34 cellular contexts compared by ENCODE assay signal in genomic region chr10:51289519-51289918, GRCh38.
"Had no signal": no experiment of that assay in that cellular context is flagged by ENCODE, and none has a peak within 500 bp of the region (broad histone marks: within the 10 kb centered on the region; RNA-seq: fewer than 3 reads in every experiment).

No MANE protein-coding gene starts in this region.

- H3K9me3 ChIP-seq: MG63 had no signal

- H3K36me3 ChIP-seq: MG63 had no signal

- H3K4me3 ChIP-seq: MG63 had no signal

- DNase-seq: Karpas-422, Kasumi-1, MG63, MM.1S, MV-4-11, NCI-H1048, NCI-H1092, NCI-H1092 treated with DMSO at 0.1 percent for 48 hours, NCI-H1105, NCI-H1105 treated with DMSO at 0.1 percent for 48 hours, NCI-H1417, NCI-H1417 treated with DMSO at 0.1 percent for 48 hours, NCI-H1436, NCI-H1436 treated with DMSO at 0.1 percent for 48 hours, NCI-H146, NCI-H1694, NCI-H1694 treated with DMSO at 0.1 percent for 48 hours, NCI-H187, NCI-H187 treated with DMSO at 0.1 percent for 48 hours, NCI-H1930, NCI-H2029, NCI-H2029 treated with DMSO at 0.1 percent for 48 hours, NCI-H2081, NCI-H2081 treated with DMSO at 0.1 percent for 48 hours, NCI-H2107, NCI-H2171, NCI-H2171 treated with DMSO at 0.1 percent for 48 hours, NCI-H2227 treated with DMSO at 0.1 percent for 48 hours, NCI-H226, NCI-H345, NCI-H446, NCI-H446 treated with DMSO at 0.1 percent for 48 hours, NCI-H510A, NCI-H510A treated with DMSO at 0.1 percent for 48 hours had no signal
